Comparison of ENCODE assay signal across 21 cellular contexts in genomic region chr18:62258093-62258492, GRCh38.
DNase-seq lines count a peak whose midpoint lies in the region; ATAC-seq and TF ChIP-seq lines count a peak whose summit lies in the region.
"Had no signal": no experiment of that assay in that cellular context is flagged by ENCODE, and none has a peak within 500 bp of the region (broad histone marks: within the 10 kb centered on the region; RNA-seq: fewer than 3 reads in every experiment).

No MANE protein-coding gene starts in this region.

- H3K27ac ChIP-seq in Karpas-422 (ENCODE audit: low read length) (peak overlapping the region; percentile 73), transverse colon (no peak overlapping the region)
- H3K27ac ChIP-seq: A549; BLaER1 treated with 17β-estradiol and CSF1 and Interleukin-3, amounts not matched to agents 10 nM and 100 nM; SJCRH30 had no signal

- TF ChIP-seq CTCF in transverse colon (IDR thresholded peaks at IDR 0.05): no peak

- H3K27me3 ChIP-seq in Karpas-422 (ENCODE audit: low read length): no peaks in the 10 kb centered on the region
- no peaks in the 10 kb centered on the region for H3K27me3 ChIP-seq in transverse colon
- H3K27me3 ChIP-seq: BLaER1 treated with 17β-estradiol and CSF1 and Interleukin-3, amounts not matched to agents 10 nM and 100 nM; SJCRH30 had no signal

- peaks cover 32% of the 10 kb centered on the region for H3K79me2 ChIP-seq in Karpas-422 (ENCODE audit: low read length)

- H3K4me1 ChIP-seq in Karpas-422 (ENCODE audit: low read length) (peaks cover 33% of the 10 kb centered on the region), transverse colon (peaks cover 0 to 6% (median 0%) of the 10 kb centered on the region in 4 donors)
- H3K4me1 ChIP-seq: A549, SJCRH30 had no signal

- in situ Hi-C loops in transverse colon (cut with MboI; ENCODE audit: low pct_ligation_motif_present in 1 of 4, low pct_unique_long_range_greater_than_20kb in 1 of 4, low sequenced_read_pairs in 3 of 4): loop anchor here in 1 of 4 donors (10.0 kb wide), 1 partner anchor 73 kb away; the partner anchor contains the start of genes PIGN and RELCH

- DNase-seq in Karpas-422: no peak
- DNase-seq in transverse colon: no peak
- DNase-seq in NCI-H1092 treated with DMSO at 0.1 percent for 48 hours (lab: John Stamatoyannopoulos, UW): no peak
- no peak for DNase-seq in UCSD-AML1 (lab: John Stamatoyannopoulos, UW; ENCODE audit: unreplicated experiment)
- DNase-seq: CD4-positive, alpha-beta T cell; HCEC 1CT; NCI-H1092; NCI-H1436; NCI-H187; NCI-H2171 treated with DMSO at 0.1 percent for 48 hours; NCI-H345; NCI-H524 treated with DMSO at 0.1 percent for 48 hours; NCI-H774; SJCRH30 had no signal

- H4K20me1 ChIP-seq in Karpas-422 (ENCODE audit: insufficient read depth, low read depth, low read length): no peaks in the 10 kb centered on the region

- no peak for TF ChIP-seq EP300 in transverse colon (IDR thresholded peaks at IDR 0.05; ENCODE audit: low read depth)

- intact Hi-C loops in transverse colon (cut with DNase I; ENCODE audit: low total_unique reads): no loop called here

- no peaks in the 10 kb centered on the region for H3K9me2 ChIP-seq in Karpas-422 (replicated peaks; ENCODE audit: insufficient read depth, low read length)

- H3K4me3 ChIP-seq in Karpas-422 (ENCODE audit: low read length): no peak overlapping the region
- H3K4me3 ChIP-seq in transverse colon: no peak overlapping the region
- H3K4me3 ChIP-seq: A549; BLaER1 treated with 17β-estradiol and CSF1 and Interleukin-3, amounts not matched to agents 10 nM and 100 nM; SJCRH30 had no signal

- no peak overlapping the region for H2AFZ ChIP-seq in Karpas-422 (ENCODE audit: low read length)

- no peak for TF ChIP-seq POLR2A in transverse colon (IDR thresholded peaks at IDR 0.05)

- peaks cover 67% of the 10 kb centered on the region for H3K36me3 ChIP-seq in Karpas-422 (ENCODE audit: insufficient read depth, low read length)
- peaks cover 0 to 55% (median 26%) of the 10 kb centered on the region in 4 donors for H3K36me3 ChIP-seq in transverse colon

- no peak overlapping the region for H3K9ac ChIP-seq in Karpas-422 (ENCODE audit: low read length)
- H3K9ac ChIP-seq: BLaER1 treated with 17β-estradiol and CSF1 and Interleukin-3, amounts not matched to agents 10 nM and 100 nM had no signal

- peak overlapping the region; percentile 36 for H3K4me2 ChIP-seq in Karpas-422 (ENCODE audit: low read depth, low read length, poor library complexity, severe bottlenecking)
- H3K4me2 ChIP-seq: A549 had no signal

- ATAC-seq in GM18511 (IDR thresholded peaks at IDR 0.05; ENCODE audit: unreplicated experiment): peak; percentile 69
- ATAC-seq in GM19438 (IDR thresholded peaks at IDR 0.05; ENCODE audit: low read depth, unreplicated experiment): peak; percentile 56
- peak; percentile 57 for ATAC-seq in GM21737 (IDR thresholded peaks at IDR 0.05; ENCODE audit: unreplicated experiment)
- no peak for ATAC-seq in activated CD4-positive, CD25-positive, alpha-beta regulatory T cell treated with anti-CD3 and anti-CD28 coated beads, Interleukin-2, amount 50 U/mL, for 24 hours
- ATAC-seq: A549, SK-N-SH treated with all-trans-retinoic acid at 6 μM for 48 hours had no signal

- H3K9me3 ChIP-seq in Karpas-422 (ENCODE audit: low read length): no peaks in the 10 kb centered on the region
- no peaks in the 10 kb centered on the region for H3K9me3 ChIP-seq in transverse colon
- H3K9me3 ChIP-seq: A549; BLaER1 treated with 17β-estradiol and CSF1 and Interleukin-3, amounts not matched to agents 10 nM and 100 nM; SJCRH30 had no signal

Comparison
In these comparisons a context has a peak if more than half of its experiments do, and no peak if none do; other contexts are left out.
1. ATAC-seq: peak in GM18511 (single experiment), GM19438 (single experiment) and GM21737 (single experiment); none in activated CD4-positive, CD25-positive, alpha-beta regulatory T cell treated with anti-CD3 and anti-CD28 coated beads, Interleukin-2, amount 50 U/mL, for 24 hours (0 of 2).